In genomic region chr10:119667562-119668328, GRCh38 we compare ENCODE assay signal across 8 cellular contexts. TPM values are rescaled to one million over a fixed set of nuclear protein-coding genes. Genes with fewer than 3 reads are reported as not detected.
DNase-seq lines count a peak whose midpoint lies in the region; ATAC-seq and TF ChIP-seq lines count a peak whose summit lies in the region.

No MANE protein-coding gene starts in this region.

- no CpG with 5 or more reads among the region's 12 CpGs for WGBS in mesendoderm (ENCODE audit: extremely low coverage, insufficient coverage, low lambda C conversion rate)

- H3K4me3 ChIP-seq in mesendoderm (ENCODE audit: low read length) = no peak overlapping the region

- H3K9me3 ChIP-seq in CD4-positive, alpha-beta T cell (ENCODE audit: control insufficient read depth, low read length) = no peaks in the 10 kb centered on the region

- H3K36me3 ChIP-seq in mesendoderm (ENCODE audit: control insufficient read depth, insufficient read depth, low read length) = peaks cover 1% of the 10 kb centered on the region

- H2BK15ac ChIP-seq in mesendoderm (replicated peaks; ENCODE audit: low read depth) = no peak overlapping the region

- H3K79me2 ChIP-seq in mesendoderm (ENCODE audit: control insufficient read depth, insufficient read depth, low read length) = peaks cover 12% of the 10 kb centered on the region

- peaks cover 54% of the 10 kb centered on the region for H3K4me1 Mint-ChIP-seq in CD4-positive, alpha-beta T cell (ENCODE audit: low read depth)
- peaks cover 7% of the 10 kb centered on the region for H3K4me1 Mint-ChIP-seq in CD14-positive monocyte

- CTCF ChIA-PET in CD4-positive, alpha-beta T cell (lab: Charles Lee) = no interaction called here

- H4K8ac ChIP-seq in mesendoderm (ENCODE audit: low read depth, low read length) = no peak overlapping the region

- H3K27ac Mint-ChIP-seq in CD4-positive, alpha-beta T cell = peak overlapping the region; percentile 54
- peak overlapping the region in 1 of 7 donors; percentile 10 for H3K27ac Mint-ChIP-seq in CD14-positive monocyte

- no peak overlapping the region for H2AK5ac ChIP-seq in mesendoderm (ENCODE audit: low read length)

- peaks cover 52% of the 10 kb centered on the region for H3K36me3 Mint-ChIP-seq in CD4-positive, alpha-beta T cell (ENCODE audit: low read depth)
- peaks cover 27 to 31% of the 10 kb centered on the region in 2 donors for H3K36me3 Mint-ChIP-seq in CD14-positive monocyte

- intact Hi-C loops in CD4-positive, alpha-beta T cell (cut with DNase I, micrococcal nuclease) = no loop called here
- intact Hi-C loops in CD14-positive monocyte (cut with micrococcal nuclease) = no loop called here

- H3K18ac ChIP-seq in mesendoderm (ENCODE audit: low read length) = no peak overlapping the region

- H2BK5ac ChIP-seq in mesendoderm (ENCODE audit: low read length) = no peak overlapping the region

- peaks cover 18% of the 10 kb centered on the region for H3K4me1 ChIP-seq in mesendoderm (ENCODE audit: control insufficient read depth, low read depth, low read length)

- H3K79me1 ChIP-seq in mesendoderm (ENCODE audit: low read length) = peaks cover 14% of the 10 kb centered on the region

- H3K9me3 Mint-ChIP-seq in CD4-positive, alpha-beta T cell = no peaks in the 10 kb centered on the region
- H3K9me3 Mint-ChIP-seq in CD14-positive monocyte = no peaks in the 10 kb centered on the region

- no peak overlapping the region for H2BK120ac ChIP-seq in mesendoderm (ENCODE audit: low read depth, low read length)

- no peak for TF ChIP-seq CTCF in CD4-positive, alpha-beta T cell (IDR thresholded peaks at IDR 0.05)
- no peak for TF ChIP-seq CTCF in CD14-positive monocyte (IDR thresholded peaks at IDR 0.05)

- no peak overlapping the region for H3K4me3 Mint-ChIP-seq in CD4-positive, alpha-beta T cell
- H3K4me3 Mint-ChIP-seq in CD14-positive monocyte = no peak overlapping the region

- no peaks in the 10 kb centered on the region for H3K27me3 ChIP-seq in CD4-positive, alpha-beta T cell (ENCODE audit: control insufficient read depth, insufficient read depth, low read length)
- H3K27me3 ChIP-seq in mesendoderm (ENCODE audit: insufficient read depth, low read length, poor library complexity) = no peaks in the 10 kb centered on the region

- H3K23ac ChIP-seq in mesendoderm (ENCODE audit: low read length) = no peak overlapping the region

- no peak overlapping the region for H4K5ac ChIP-seq in mesendoderm (ENCODE audit: low read length)

- no peak overlapping the region for H3K9ac ChIP-seq in mesendoderm (ENCODE audit: low read length)

- no peaks in the 10 kb centered on the region for H3K27me3 Mint-ChIP-seq in CD4-positive, alpha-beta T cell
- H3K27me3 Mint-ChIP-seq in CD14-positive monocyte (ENCODE audit: low read depth in 3 of 3) = peaks cover under 1 to 4% (median 2%) of the 10 kb centered on the region in 3 donors

- ATAC-seq in CD4-positive, alpha-beta T cell (ENCODE audit: poor library complexity) = no peak
- ATAC-seq in HG02763 (IDR thresholded peaks at IDR 0.05; ENCODE audit: unreplicated experiment) (no peak), HG02870 (IDR thresholded peaks at IDR 0.05; ENCODE audit: unreplicated experiment) (no peak)

- peak overlapping the region; percentile 2 for H3K56ac ChIP-seq in mesendoderm (ENCODE audit: low read length)

- no peak overlapping the region for H3K4ac ChIP-seq in mesendoderm (ENCODE audit: low read depth, low read length)

- no peak overlapping the region for H3K27ac ChIP-seq in CD4-positive, alpha-beta T cell (ENCODE audit: low read depth, low read length)
- H3K27ac ChIP-seq in caudate nucleus (ENCODE audit: low read depth, low read length) (peak overlapping the region; percentile 58), mesendoderm (ENCODE audit: low read depth, low read length) (no peak overlapping the region)

- POLR2A ChIA-PET in CD4-positive, alpha-beta T cell (lab: Charles Lee) = no interaction called here

- no peak overlapping the region for H3K4me2 ChIP-seq in mesendoderm (ENCODE audit: low read length)

- DNase-seq in CD4-positive, alpha-beta T cell = no peak
- DNase-seq in MV-4-11 (lab: John Stamatoyannopoulos, UW) = peak; percentile 30
- DNase-seq in caudate nucleus (lab: John Stamatoyannopoulos, UW) = peak in 1 of 61 donors; percentile 36
- DNase-seq in mesendoderm = peak; percentile 70
- no peak for DNase-seq in CD14-positive monocyte (ENCODE audit: low spot score)
- DNase-seq in HT-29 (ENCODE audit: low spot score) = no peak

RNA-seq across cellular contexts. Expression of gene BAG3, which starts 16.6 kb away (rescaled TPM):
- 10 to 100 TPM; 65.1 to 65.8 TPM for total RNA-seq in CD4-positive, alpha-beta T cell
- 16.0 TPM for polyA plus RNA-seq in mesendoderm (2013, experiment 1 of 2)
- polyA plus RNA-seq in mesendoderm (2013, experiment 2 of 2) = 16.9 TPM
- polyA plus RNA-seq in CD14-positive monocyte = 1 to 10 TPM; 1.0 to 2.8 TPM
- 15.3 and 18.5 TPM in 2 replicates for total RNA-seq in HT-29 (2014; rRNA removed; shearing (Covaris generic))

RNA-seq across cellular contexts. Expression of gene INPP5F, which starts 58.1 kb away (rescaled TPM):
- total RNA-seq in CD4-positive, alpha-beta T cell = 1 to 10 TPM; 6.2 to 6.4 TPM
- polyA plus RNA-seq in mesendoderm (2013, experiment 1 of 2) = 91.3 TPM
- polyA plus RNA-seq in mesendoderm (2013, experiment 2 of 2) = 93.7 TPM
- polyA plus RNA-seq in CD14-positive monocyte = 1 to 10 TPM; 5.1 to 6.9 TPM
- total RNA-seq in HT-29 (2014; rRNA removed; shearing (Covaris generic)) = 5.6 and 5.8 TPM in 2 replicates

Comparison
In these comparisons a context has a peak if more than half of its experiments do, and no peak if none do; other contexts are left out.
1. DNase-seq: peak in MV-4-11 (single experiment) and mesendoderm (single experiment); none in CD4-positive, alpha-beta T cell (0 of 10), CD14-positive monocyte (single experiment) and HT-29 (single experiment).